9 cellular contexts compared by ENCODE assay signal in the genomic region with DNA sequence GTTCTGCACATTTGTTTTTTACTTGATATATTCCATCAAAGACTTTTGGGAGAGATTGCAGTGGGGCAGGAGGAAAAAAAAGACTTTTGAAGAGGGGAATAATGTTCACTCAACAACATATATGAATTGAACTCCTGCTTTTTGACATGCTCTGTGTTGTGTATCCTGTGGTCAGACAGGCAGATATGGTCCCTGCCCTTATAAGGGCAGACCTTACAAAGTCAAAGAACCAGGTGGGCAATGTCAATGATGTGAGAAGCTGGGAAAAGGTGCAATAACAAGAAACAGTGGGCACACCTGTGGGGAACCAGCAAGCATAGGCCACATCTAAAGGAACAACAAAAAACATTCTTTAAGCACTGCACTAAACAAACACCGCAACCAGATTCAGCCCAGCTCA.
"Had no signal": no experiment of that assay in that cellular context is flagged by ENCODE, and none has a peak within 500 bp of the region (broad histone marks: within the 10 kb centered on the region; RNA-seq: fewer than 3 reads in every experiment).

No MANE protein-coding gene starts in this region.

- H3K4me1 Mint-ChIP-seq: GM23338 had no signal

- H3K9me3 ChIP-seq: HAP-1 had no signal

- H2AFZ ChIP-seq: GM23338 had no signal

- H3K4me1 ChIP-seq: HAP-1 had no signal

- FAIRE-seq: H1, H54, K562 had no signal

- H3K4me2 ChIP-seq: GM23338 had no signal

- H3K27ac ChIP-seq: HL-60 had no signal

- H3K4me3 Mint-ChIP-seq: GM23338, HFFc6 had no signal

- DNase-seq: HFFc6, IMR-90, KG1 had no signal

- H3K27ac Mint-ChIP-seq: GM23338, HFFc6 had no signal

- H3K9me3 Mint-ChIP-seq: HFFc6 had no signal
